In the genomic region with DNA sequence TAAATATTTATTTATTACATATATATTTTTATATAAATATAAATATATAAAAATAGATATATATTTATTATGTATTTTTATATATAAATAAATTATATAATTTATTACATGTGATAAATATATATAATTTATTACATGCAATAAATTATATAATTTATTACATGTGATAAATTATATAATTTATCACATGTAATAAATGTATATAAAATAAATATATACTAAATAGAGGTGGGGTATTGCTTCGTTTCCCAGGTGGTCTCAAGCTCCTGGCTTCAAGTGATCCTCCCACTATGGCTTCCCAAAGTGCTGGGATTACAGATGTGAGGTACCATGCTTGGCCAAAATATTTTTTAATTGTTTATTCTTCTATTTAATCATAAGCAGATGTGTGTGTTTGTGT, we compare ENCODE assay signal across 23 cellular contexts. TPM values are rescaled to one million over a fixed set of nuclear protein-coding genes. Genes with fewer than 3 reads are reported as not detected.
DNase-seq lines count a peak whose midpoint lies in the region; ATAC-seq, FAIRE-seq and TF ChIP-seq lines count a peak whose summit lies in the region.
"Had no signal": no experiment of that assay in that cellular context is flagged by ENCODE, and none has a peak within 500 bp of the region (broad histone marks: within the 10 kb centered on the region; RNA-seq: fewer than 3 reads in every experiment).

No MANE protein-coding gene starts in this region.

- peaks cover 0 to 6% of the 10 kb centered on the region in 2 experiments; a peak in 2 of 5 replicates for H3K4me1 ChIP-seq in K562 (replicated peaks in 1 of 2; ENCODE audit: control insufficient read depth in 2 of 2, insufficient read depth in 2 of 2, low read length in 2 of 2)
- H3K4me1 ChIP-seq in pancreas = no peaks in the 10 kb centered on the region
- no peaks in the 10 kb centered on the region for H3K4me1 ChIP-seq in trophoblast cell (ENCODE audit: control insufficient read depth in 1 of 2, insufficient read depth in 2 of 2, low read length in 2 of 2)

- H3K9me3 ChIP-seq in K562 (replicated peaks; ENCODE audit: control insufficient read depth, insufficient read depth, low read depth, low read length) (no peaks in the 10 kb centered on the region), pancreas (no peaks in the 10 kb centered on the region), trophoblast cell (ENCODE audit: insufficient read depth, low read depth, low read length) (no peaks in the 10 kb centered on the region)

- no peak for TF ChIP-seq POLR2A in K562 (conservative IDR thresholded peaks at IDR 0.05)

- no peak overlapping the region for H3K14ac ChIP-seq in trophoblast cell (ENCODE audit: low read length)

- H3K4me2 ChIP-seq in K562 (ENCODE audit: insufficient read depth, low read length) = no peak overlapping the region
- no peak overlapping the region for H3K4me2 ChIP-seq in trophoblast cell (ENCODE audit: low read length)
- H3K4me2 ChIP-seq: GM23338 had no signal

- BruUV-seq in K562 (replicated peaks; lab: Mats Ljungman, UMichigan) = no TSS peak

- no peak overlapping the region for H3K23ac ChIP-seq in trophoblast cell (ENCODE audit: low read length)

- H3K79me2 ChIP-seq in K562 (ENCODE audit: control insufficient read depth, insufficient read depth, low read length) (no peaks in the 10 kb centered on the region), trophoblast cell (ENCODE audit: control insufficient read depth, insufficient read depth, low read length, poor library complexity) (no peaks in the 10 kb centered on the region)

- no peak overlapping the region for H2BK12ac ChIP-seq in trophoblast cell (ENCODE audit: low read length)

- no peaks in the 10 kb centered on the region for H3K27me3 ChIP-seq in K562 (ENCODE audit: control insufficient read depth in 2 of 2, insufficient read depth in 2 of 2, low read length in 2 of 2)
- H3K27me3 ChIP-seq in pancreas = no peaks in the 10 kb centered on the region
- H3K27me3 ChIP-seq in trophoblast cell (ENCODE audit: insufficient read depth, low read length) = no peaks in the 10 kb centered on the region

- no peak for TF ChIP-seq EP300 in K562 (IDR thresholded peaks at IDR 0.05; ENCODE audit: low read length)

- H3K36me3 ChIP-seq in K562 (ENCODE audit: control insufficient read depth, insufficient read depth, low read length) (no peaks in the 10 kb centered on the region), pancreas (no peaks in the 10 kb centered on the region), trophoblast cell (ENCODE audit: control insufficient read depth in 1 of 2, insufficient read depth in 2 of 2, low read length in 2 of 2) (no peaks in the 10 kb centered on the region)

- no peaks in the 10 kb centered on the region for H4K20me1 ChIP-seq in K562 (replicated peaks; ENCODE audit: control insufficient read depth, insufficient read depth, low read length)

- 17% methylated on average over 1 of the region's 1 CpG for WGBS in K562 (ENCODE audit: insufficient coverage, low coverage, missing lambda C conversion rate)
- 48 to 54% methylated on average over 1 of the region's 1 CpG for WGBS in pancreas, 2 donors
- WGBS in trophoblast cell (ENCODE audit: extremely low coverage, insufficient coverage, insufficient read length) = no CpG with 5 or more reads among the region's 1 CpG

- no peak overlapping the region for H3K9ac ChIP-seq in K562 (ENCODE audit: insufficient read depth in 1 of 2, low read depth in 2 of 2, low read length in 2 of 2)
- H3K9ac ChIP-seq in trophoblast cell (ENCODE audit: low read length) = no peak overlapping the region

- intact Hi-C loops in K562 (cut with micrococcal nuclease) (no loop called here), pancreas (cut with DNase I) (no loop called here)

- no peaks in the 10 kb centered on the region for H3K79me1 ChIP-seq in trophoblast cell (ENCODE audit: low read length)

- no peak overlapping the region for H4K12ac ChIP-seq in trophoblast cell (ENCODE audit: low read depth, low read length)

- no peak overlapping the region for H2BK120ac ChIP-seq in trophoblast cell (ENCODE audit: insufficient read depth, low read length, poor library complexity)

- H3K4me3 ChIP-seq in K562 = no peak overlapping the region
- H3K4me3 ChIP-seq in pancreas = no peak overlapping the region
- H3K4me3 ChIP-seq in trophoblast cell (ENCODE audit: low read depth, low read length) = no peak overlapping the region
- H3K4me3 ChIP-seq: GM23338 had no signal

- TF ChIP-seq RAD21 in K562 (CRISPR knock-in tag; conservative IDR thresholded peaks at IDR 0.05 in 1 of 2, IDR thresholded peaks at IDR 0.05 in 1 of 2) = no peak

- in situ Hi-C loops in K562 (cut with MboI) = no loop called here

- no peak overlapping the region for H3K4ac ChIP-seq in trophoblast cell (ENCODE audit: low read depth, low read length)

- no peak for TF ChIP-seq CTCF in K562 (IDR thresholded peaks at IDR 0.05 in 2 of 3, conservative IDR thresholded peaks at IDR 0.05 in 1 of 3; ENCODE audit: insufficient read depth in 2 of 3, low read depth in 1 of 3, low read length in 3 of 3)
- no peak for TF ChIP-seq CTCF in pancreas (IDR thresholded peaks at IDR 0.05)

- ATAC-seq in K562 (no peak), pancreas (no peak), HG02973 (IDR thresholded peaks at IDR 0.05; ENCODE audit: unreplicated experiment) (no peak)
- ATAC-seq: GM23338, HCT116 had no signal

- no peak overlapping the region for H4K91ac ChIP-seq in trophoblast cell (ENCODE audit: low read depth, low read length)

- no peak overlapping the region for H2BK5ac ChIP-seq in trophoblast cell (ENCODE audit: low read depth, low read length, poor library complexity)

- H2AK5ac ChIP-seq in trophoblast cell (ENCODE audit: low read length) = no peak overlapping the region

- H2AFZ ChIP-seq in K562 (ENCODE audit: low read depth, low read length) = no peak overlapping the region
- H2AFZ ChIP-seq in trophoblast cell (ENCODE audit: insufficient read depth, low read length, poor library complexity) = no peak overlapping the region

- no peak overlapping the region for H3K18ac ChIP-seq in trophoblast cell (ENCODE audit: low read length)

- H3K9me1 ChIP-seq in K562 (ENCODE audit: control insufficient read depth, insufficient read depth, low read length) = no peaks in the 10 kb centered on the region

- FAIRE-seq in A204.1 (lab: Jason Lieb, UNC) = peak; percentile 100
- FAIRE-seq in RCC 7860 (lab: Jason Lieb, UNC) = peak; percentile 98
- no peak for FAIRE-seq in K562 (lab: Jason Lieb, UNC)
- FAIRE-seq in pancreas (lab: Jason Lieb, UNC) = peak; percentile 99
- FAIRE-seq: GM12891, GM18507 had no signal

- DNase-seq in RCC 7860 (ENCODE audit: low spot score) = no peak
- no peak for DNase-seq in K562 (ENCODE audit: extremely low read depth in 1 of 4, low spot score in 3 of 4)
- no peak for DNase-seq in pancreas
- no peak for DNase-seq in NCI-H2171 treated with DMSO at 0.1 percent for 48 hours (lab: John Stamatoyannopoulos, UW)
- no peak for DNase-seq in trophoblast cell
- DNase-seq: 8988T; C1 segment of cervical spinal cord; Calu3; CD4-positive, alpha-beta memory T cell; COR-L47; DMS79; EL; GF-D8; H9 had no signal

- CTCF ChIA-PET in K562 (lab: Yijun Ruan, JAX; ENCODE audit: low intra/inter-chr PET ratio) = no interaction called here

- no peak overlapping the region for H3K27ac ChIP-seq in K562 (ENCODE audit: extremely low read depth, low read depth, low read length)
- H3K27ac ChIP-seq in pancreas = no peak overlapping the region
- H3K27ac ChIP-seq in trophoblast cell (ENCODE audit: low read depth, low read length) = no peak overlapping the region

- POLR2A ChIA-PET in K562 (lab: Yijun Ruan, JAX) = no interaction called here

- H4K8ac ChIP-seq in trophoblast cell (ENCODE audit: low read depth, low read length) = no peak overlapping the region

RNA-seq across cellular contexts. Expression of a gene that starts 3.6 kb away (rescaled TPM):
- total RNA-seq in K562 (2011; cell fraction: chromatin; rRNA removed; ENCODE audit: low replicate concordance) = not detected in 2 replicates
- total RNA-seq in K562 (2011; cell fraction: nucleolus; rRNA removed) = not detected in 2 replicates
- total RNA-seq in K562 (2011; cell fraction: nucleoplasm; rRNA removed) = 0.15 TPM in 1 of 2 replicates, not detected in the other
- total RNA-seq in K562 (2014; rRNA removed) (not detected in 2 replicates), K562 (2014; rRNA removed; fragmentation: Illumina TruSeq; extraction: Trizol) (not detected in 2 replicates), K562 (2015; rRNA removed; fragmentation: Illumina TruSeq; extraction: Trizol) (not detected in 2 replicates), K562 (2021) (0.13 TPM in 1 of 2 replicates, not detected in the other), pancreas (10 to 100 TPM in 3 of 6 donors, 1 to 10 TPM in 3; 2.2 to 33.7 (median 11.1) TPM)
- polyA plus RNA-seq in K562 (2011; rRNA removed) (0.07 and 0.15 TPM in 2 replicates), K562 (2014; fragmentation: Illumina TruSeq; extraction: Trizol) (not detected in 2 replicates), K562 (2014; fragmentation: Nextera tagmentation; extraction: Ambion mirVana) (under 1 TPM in 1 of 2 experiments, not detected in 1; 0.03 TPM), K562 (2014; rRNA removed) (not detected in 2 replicates), pancreas (100 to 1,000 TPM in 1 of 2 donors, 10 to 100 TPM in 1; 25.0 to 262 TPM)
- 0.01 and 0.06 TPM in 2 replicates for polyA plus RNA-seq in K562 (2011; cell fraction: cytosol; rRNA removed)
- polyA plus RNA-seq in K562 (2011; cell fraction: nucleus; rRNA removed) = 0.10 and 0.20 TPM in 2 replicates
- polyA plus RNA-seq in K562 (2012) = not detected in 2 replicates
- 0.06 and 0.21 TPM in 2 replicates for polyA minus RNA-seq in K562 (2011; rRNA and poly(A)+ RNA removed)
- polyA minus RNA-seq in K562 (2011; cell fraction: cytosol; rRNA and poly(A)+ RNA removed) = not detected in 2 replicates
- polyA minus RNA-seq in K562 (2011; cell fraction: nucleus; rRNA and poly(A)+ RNA removed) = not detected in 2 replicates
- polyA plus RNA-seq in trophoblast cell (2013) = not detected in 2 replicates
- total RNA-seq: A673; Calu3; CD4-positive, alpha-beta memory T cell; GM23338; H4; H9 had no signal
- polyA plus RNA-seq: BJ; CD4-positive, alpha-beta memory T cell; GM23338 had no signal

RNA-seq across cellular contexts. Expression of a gene that starts 7.2 kb away (rescaled TPM):
- total RNA-seq in K562 (2011; cell fraction: chromatin; rRNA removed; ENCODE audit: low replicate concordance) = 17.6 and 59.0 TPM in 2 replicates
- total RNA-seq in K562 (2011; cell fraction: nucleolus; rRNA removed) = 12.3 and 16.8 TPM in 2 replicates
- total RNA-seq in K562 (2011; cell fraction: nucleoplasm; rRNA removed) = 37.6 and 46.6 TPM in 2 replicates
- total RNA-seq in K562 (2014; rRNA removed) (44.8 and 54.5 TPM in 2 replicates), K562 (2014; rRNA removed; fragmentation: Illumina TruSeq; extraction: Trizol) (56.5 and 66.3 TPM in 2 replicates), K562 (2015; rRNA removed; fragmentation: Illumina TruSeq; extraction: Trizol) (57.9 and 67.0 TPM in 2 replicates), K562 (2021) (53.4 and 62.3 TPM in 2 replicates), pancreas (1 to 10 TPM in 3 of 6 donors, under 1 TPM in 3; 0.14 to 2.5 (median 0.67) TPM)
- polyA plus RNA-seq in K562 (2011; rRNA removed) (59.9 and 77.4 TPM in 2 replicates), K562 (2014; fragmentation: Illumina TruSeq; extraction: Trizol) (69.7 and 75.0 TPM in 2 replicates), K562 (2014; fragmentation: Nextera tagmentation; extraction: Ambion mirVana) (100 to 1,000 TPM in 1 of 2 experiments, 10 to 100 TPM in 1; 87.6 to 100 TPM), K562 (2014; rRNA removed) (60.9 and 76.0 TPM in 2 replicates), pancreas (1 to 10 TPM in 1 of 2 donors, under 1 TPM in 1; 0.61 to 4.2 TPM)
- polyA plus RNA-seq in K562 (2011; cell fraction: cytosol; rRNA removed) = 19.9 and 53.0 TPM in 2 replicates
- 11.0 and 17.5 TPM in 2 replicates for polyA plus RNA-seq in K562 (2011; cell fraction: nucleus; rRNA removed)
- polyA plus RNA-seq in K562 (2012) = 79.4 and 84.3 TPM in 2 replicates
- 40.2 and 40.5 TPM in 2 replicates for polyA minus RNA-seq in K562 (2011; rRNA and poly(A)+ RNA removed)
- polyA minus RNA-seq in K562 (2011; cell fraction: cytosol; rRNA and poly(A)+ RNA removed) = 16.4 and 21.9 TPM in 2 replicates
- polyA minus RNA-seq in K562 (2011; cell fraction: nucleus; rRNA and poly(A)+ RNA removed) = 26.8 and 42.2 TPM in 2 replicates
- 17.1 and 19.3 TPM in 2 replicates for polyA plus RNA-seq in trophoblast cell (2013)
- polyA plus RNA-seq: CD4-positive, alpha-beta memory T cell had no signal
